In genomic region chr14:90788031-90788430, GRCh38 we compare ENCODE assay signal across 1 cellular context.
TF ChIP-seq lines count a peak whose summit lies in the region.

No MANE protein-coding gene starts in this region.

TF ChIP-seq in WTC11, 78 proteins besides CTCF, POLR2A, EP300 and RAD21 (continued from another document):
- TF ChIP-seq FOXP4 (CRISPR knock-in tag; IDR thresholded peaks at IDR 0.05) (no peak), AFF4 (CRISPR knock-in tag; IDR thresholded peaks at IDR 0.05; ENCODE audit: borderline replicate concordance) (no peak), ELF4 (CRISPR knock-in tag; IDR thresholded peaks at IDR 0.05; ENCODE audit: low read depth) (no peak), ETV6 (CRISPR knock-in tag; IDR thresholded peaks at IDR 0.05) (no peak), USF2 (CRISPR knock-in tag; IDR thresholded peaks at IDR 0.05) (no peak)
